1 cellular context compared by ENCODE assay signal in the genomic region with DNA sequence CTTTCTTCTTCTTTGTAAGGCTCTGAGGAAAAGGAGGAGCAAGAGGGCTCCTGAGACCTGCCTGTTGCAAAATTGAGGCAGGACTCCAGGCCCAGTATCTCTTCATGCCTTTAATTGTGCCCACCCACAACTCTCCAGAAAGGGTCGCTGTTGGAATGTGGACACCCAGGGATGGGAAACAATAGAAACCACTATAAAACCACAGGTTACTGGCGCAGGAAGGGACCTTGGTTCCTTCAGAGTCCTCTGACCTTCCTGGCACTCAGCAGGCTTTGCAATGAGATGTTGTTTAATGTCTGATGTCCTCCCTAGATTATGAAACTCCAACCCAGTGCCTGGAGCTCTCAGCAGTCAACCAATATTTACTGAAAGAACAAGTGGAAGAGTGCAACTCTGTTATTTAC.
TF ChIP-seq lines count a peak whose summit lies in the region.

No MANE protein-coding gene starts in this region.

TF ChIP-seq in WTC11, 78 proteins besides CTCF, POLR2A, EP300 and RAD21 (continued from another document):
- TF ChIP-seq SOX15 (CRISPR knock-in tag; IDR thresholded peaks at IDR 0.05) (no peak), SMAD3 (CRISPR knock-in tag; IDR thresholded peaks at IDR 0.05; ENCODE audit: borderline replicate concordance) (no peak)
